In genomic region chr5:56329652-56330051, GRCh38 we compare ENCODE assay signal across 9 cellular contexts.
DNase-seq lines count a peak whose midpoint lies in the region; ATAC-seq, FAIRE-seq and TF ChIP-seq lines count a peak whose summit lies in the region.
"Had no signal": no experiment of that assay in that cellular context is flagged by ENCODE, and none has a peak within 500 bp of the region (broad histone marks: within the 10 kb centered on the region; RNA-seq: fewer than 3 reads in every experiment).

No MANE protein-coding gene starts in this region.

- no peak overlapping the region for H3K4me3 Mint-ChIP-seq in astrocyte (ENCODE audit: unreplicated experiment)

- no peaks in the 10 kb centered on the region for H4K20me1 ChIP-seq in astrocyte (ENCODE audit: insufficient read depth, low read length)

- peaks cover 6% of the 10 kb centered on the region for H3K9me3 Mint-ChIP-seq in astrocyte (ENCODE audit: unreplicated experiment)

- intact Hi-C loops in upper lobe of right lung (cut with DNase I) = no loop called here
- intact Hi-C loops in ascending aorta (cut with DNase I) = no loop called here
- intact Hi-C loops in tibial artery (cut with DNase I; ENCODE audit: low total_unique reads) = no loop called here

- ATAC-seq in GM19328 (IDR thresholded peaks at IDR 0.05; ENCODE audit: unreplicated experiment) (peak; percentile 48), HG03108 (IDR thresholded peaks at IDR 0.05; ENCODE audit: unreplicated experiment) (peak; percentile 58), upper lobe of right lung (no peak)
- ATAC-seq: sciatic nerve had no signal

- no peaks in the 10 kb centered on the region for H3K36me3 ChIP-seq in astrocyte (ENCODE audit: insufficient read depth, low read length)
- H3K36me3 ChIP-seq in upper lobe of right lung = no peaks in the 10 kb centered on the region
- no peaks in the 10 kb centered on the region for H3K36me3 ChIP-seq in ascending aorta
- no peaks in the 10 kb centered on the region for H3K36me3 ChIP-seq in tibial artery

- H3K27ac ChIP-seq in astrocyte (ENCODE audit: low read depth, low read length) = no peak overlapping the region
- no peak overlapping the region for H3K27ac ChIP-seq in upper lobe of right lung
- H3K27ac ChIP-seq in ascending aorta = no peak overlapping the region
- H3K27ac ChIP-seq in tibial artery = no peak overlapping the region

- no peaks in the 10 kb centered on the region for H3K36me3 Mint-ChIP-seq in astrocyte (ENCODE audit: low read depth, unreplicated experiment)

- peaks cover 44% of the 10 kb centered on the region for H3K4me1 Mint-ChIP-seq in astrocyte (ENCODE audit: low read depth, unreplicated experiment)

- H3K9ac ChIP-seq in astrocyte (ENCODE audit: low read length) = no peak overlapping the region

- peak overlapping the region; percentile 60 for H3K4me2 ChIP-seq in astrocyte (ENCODE audit: low read length)

- no peak for TF ChIP-seq CTCF in GM10266 (IDR thresholded peaks at IDR 0.05; ENCODE audit: control insufficient read depth, insufficient read depth, low read depth, missing control alignments)
- TF ChIP-seq CTCF in astrocyte (IDR thresholded peaks at IDR 0.05; ENCODE audit: insufficient read depth, low read depth, low read length) = no peak
- TF ChIP-seq CTCF in upper lobe of right lung (IDR thresholded peaks at IDR 0.05) = no peak
- TF ChIP-seq CTCF in ascending aorta (IDR thresholded peaks at IDR 0.05) = no peak
- TF ChIP-seq CTCF in tibial artery (IDR thresholded peaks at IDR 0.05) = no peak

- FAIRE-seq in astrocyte (lab: Jason Lieb, UNC) = no peak

- peak; percentile 41 for DNase-seq in GM10266 (ENCODE audit: extremely low spot score)
- no peak for DNase-seq in astrocyte (ENCODE audit: low read depth)
- no peak for DNase-seq in upper lobe of right lung
- no peak for DNase-seq in ascending aorta (ENCODE audit: low spot score in 2 of 2)
- DNase-seq in tibial artery = no peak
- no peak for DNase-seq in stimulated activated CD4-positive, alpha-beta T cell treated with anti-CD3 and anti-CD28 coated beads, Interleukin-2, amount 100 ng/mL, for 24 hours

- H3K27ac Mint-ChIP-seq in astrocyte (ENCODE audit: unreplicated experiment) = peak overlapping the region; percentile 51

- no peaks in the 10 kb centered on the region for H3K79me2 ChIP-seq in astrocyte (ENCODE audit: insufficient read depth, low read length)

- H3K4me3 ChIP-seq in astrocyte (ENCODE audit: insufficient read depth, low read depth, low read length) (no peak overlapping the region), upper lobe of right lung (no peak overlapping the region), ascending aorta (no peak overlapping the region), tibial artery (no peak overlapping the region)

- H3K27me3 ChIP-seq in astrocyte (ENCODE audit: insufficient read depth, low read length) = no peaks in the 10 kb centered on the region
- H3K27me3 ChIP-seq in upper lobe of right lung = no peaks in the 10 kb centered on the region
- H3K27me3 ChIP-seq in ascending aorta = no peaks in the 10 kb centered on the region
- H3K27me3 ChIP-seq in tibial artery = no peaks in the 10 kb centered on the region

- H3K27me3 Mint-ChIP-seq in astrocyte (ENCODE audit: low read depth, unreplicated experiment) = no peaks in the 10 kb centered on the region

- peaks cover 10% of the 10 kb centered on the region for H3K4me1 ChIP-seq in astrocyte (ENCODE audit: insufficient read depth, low read length)
- H3K4me1 ChIP-seq in upper lobe of right lung = no peaks in the 10 kb centered on the region
- H3K4me1 ChIP-seq in ascending aorta = peaks cover 3% of the 10 kb centered on the region in 2 donors
- peaks cover 0 to 18% (median 0%) of the 10 kb centered on the region in 4 donors for H3K4me1 ChIP-seq in tibial artery

- H2AFZ ChIP-seq in astrocyte (ENCODE audit: low read depth, low read length) = no peak overlapping the region

- no peaks in the 10 kb centered on the region for H3K9me3 ChIP-seq in astrocyte (ENCODE audit: insufficient read depth, low read depth, low read length)
- H3K9me3 ChIP-seq in upper lobe of right lung = no peaks in the 10 kb centered on the region
- no peaks in the 10 kb centered on the region for H3K9me3 ChIP-seq in ascending aorta
- H3K9me3 ChIP-seq in tibial artery = no peaks in the 10 kb centered on the region
